Comparison of ENCODE assay signal across 12 cellular contexts in genomic region chr3:117995795-117996194, GRCh38.
A peak's percentile ranks its signal among the peaks of the same experiment; 100 is the strongest.
DNase-seq lines count a peak whose midpoint lies in the region; ATAC-seq and TF ChIP-seq lines count a peak whose summit lies in the region.
"Had no signal": no experiment of that assay in that cellular context is flagged by ENCODE, and none has a peak within 500 bp of the region (broad histone marks: within the 10 kb centered on the region; RNA-seq: fewer than 3 reads in every experiment).

No MANE protein-coding gene starts in this region.

- CTCF ChIA-PET in Caco-2 (lab: Charles Lee), result no interaction called here

- H3K9me3 Mint-ChIP-seq in Caco-2 (ENCODE audit: unreplicated experiment), result no peaks in the 10 kb centered on the region
- H3K9me3 Mint-ChIP-seq: activated B cell treated with CpG ODN at 0.5 μM for 24 hours; stimulated activated memory B cell treated with anti-CD40 and anti-IgM and Interleukin-4, amounts not matched to agents 10 μg/mL and 1 μg/mL and 100 μg/mL, for 72 hours had no signal

- intact Hi-C loops in dorsolateral prefrontal cortex (cut with DNase I), result loop anchor here (5.0 to 10.0 kb wide), 2 partner anchors 978 to 981 kb away; no protein-coding TSS in a partner anchor
- intact Hi-C loops in Caco-2 (cut with micrococcal nuclease; ENCODE audit: unreplicated experiment), result no loop called here

- no TSS peak for BruUV-seq in Caco-2 (replicated peaks; lab: Mats Ljungman, UMichigan)

- H3K27me3 ChIP-seq in HUES64 (ENCODE audit: insufficient read depth, low read length) (peaks cover 43% of the 10 kb centered on the region), dorsolateral prefrontal cortex (no peaks in the 10 kb centered on the region), Caco-2 (replicated peaks; ENCODE audit: control insufficient read depth, insufficient read depth, low read length) (no peaks in the 10 kb centered on the region)

- 79% methylated on average over 4 of the region's 4 CpGs for WGBS in HUES64

- peak; percentile 18 for DNase-seq in Ammon's horn (ENCODE audit: low spot score)
- DNase-seq in dorsolateral prefrontal cortex, result no peak
- DNase-seq in medulla oblongata (ENCODE audit: extremely low spot score), result peak; percentile 14
- no peak for DNase-seq in T-helper 2 cell
- DNase-seq in Caco-2, result no peak
- no peak for DNase-seq in cortex of kidney (lab: John Stamatoyannopoulos, UW)
- DNase-seq: activated B cell treated with CpG ODN at 0.5 μM for 24 hours, mesenchymal stem cell had no signal

- ATAC-seq in HG03039 (IDR thresholded peaks at IDR 0.05; ENCODE audit: unreplicated experiment), result no peak
- ATAC-seq: Panc1; stimulated activated memory B cell treated with anti-CD40 and anti-IgM and Interleukin-4, amounts not matched to agents 10 μg/mL and 1 μg/mL and 100 μg/mL, for 72 hours had no signal

- H3K27ac Mint-ChIP-seq in Caco-2 (ENCODE audit: unreplicated experiment), result no peak overlapping the region
- H3K27ac Mint-ChIP-seq: activated B cell treated with CpG ODN at 0.5 μM for 24 hours; stimulated activated memory B cell treated with anti-CD40 and anti-IgM and Interleukin-4, amounts not matched to agents 10 μg/mL and 1 μg/mL and 100 μg/mL, for 72 hours had no signal

- H3K4me1 ChIP-seq in HUES64 (ENCODE audit: insufficient read depth, low read length) (peaks cover 4% of the 10 kb centered on the region; the same call in 1 of the 2 replicates), Caco-2 (no peaks in the 10 kb centered on the region)

- no peak overlapping the region for H3K9ac ChIP-seq in HUES64 (ENCODE audit: low read depth, low read length)

- H3K9me3 ChIP-seq in HUES64 (ENCODE audit: insufficient read depth, low read depth, low read length), result no peaks in the 10 kb centered on the region
- H3K9me3 ChIP-seq in Caco-2, result no peaks in the 10 kb centered on the region

- POLR2A ChIA-PET in Caco-2 (lab: Charles Lee), result no interaction called here

- no peaks in the 10 kb centered on the region for H3K4me1 Mint-ChIP-seq in Caco-2 (ENCODE audit: low read depth, unreplicated experiment)
- H3K4me1 Mint-ChIP-seq: activated B cell treated with CpG ODN at 0.5 μM for 24 hours; stimulated activated memory B cell treated with anti-CD40 and anti-IgM and Interleukin-4, amounts not matched to agents 10 μg/mL and 1 μg/mL and 100 μg/mL, for 72 hours had no signal

- peaks cover 4% of the 10 kb centered on the region for H3K27me3 Mint-ChIP-seq in Caco-2 (ENCODE audit: insufficient read depth, unreplicated experiment)
- H3K27me3 Mint-ChIP-seq: stimulated activated memory B cell treated with anti-CD40 and anti-IgM and Interleukin-4, amounts not matched to agents 10 μg/mL and 1 μg/mL and 100 μg/mL, for 72 hours had no signal

- TF ChIP-seq CTCF in dorsolateral prefrontal cortex (IDR thresholded peaks at IDR 0.05 in 54 of 56, conservative IDR thresholded peaks at IDR 0.05 in 2 of 56; ENCODE audit: low read depth in 1 of 56, partially characterized antibody in 56 of 56) (no peak), Caco-2 (IDR thresholded peaks at IDR 0.05; ENCODE audit: insufficient read depth in 1 of 2, low read depth in 1 of 2, low read length in 1 of 2, severe bottlenecking in 1 of 2, unreplicated experiment in 1 of 2) (no peak)

- H3K4me3 ChIP-seq in HUES64 (ENCODE audit: low read length) (peak overlapping the region; percentile 67), dorsolateral prefrontal cortex (peak overlapping the region; percentile 33 to 93 (median 77)), Caco-2 (ENCODE audit: low read depth, low read length) (no peak overlapping the region)

- H3K27ac ChIP-seq in HUES64 (ENCODE audit: low read depth, low read length) (no peak overlapping the region), dorsolateral prefrontal cortex (peak overlapping the region in 25 of 59 donors; percentile 3 to 92 (median 47))

- no peaks in the 10 kb centered on the region for H3K36me3 Mint-ChIP-seq in Caco-2 (ENCODE audit: insufficient read depth, unreplicated experiment)
- H3K36me3 Mint-ChIP-seq: stimulated activated memory B cell treated with anti-CD40 and anti-IgM and Interleukin-4, amounts not matched to agents 10 μg/mL and 1 μg/mL and 100 μg/mL, for 72 hours had no signal

- H3K4me3 Mint-ChIP-seq in Caco-2 (ENCODE audit: unreplicated experiment), result no peak overlapping the region
- H3K4me3 Mint-ChIP-seq: activated B cell treated with CpG ODN at 0.5 μM for 24 hours; stimulated activated memory B cell treated with anti-CD40 and anti-IgM and Interleukin-4, amounts not matched to agents 10 μg/mL and 1 μg/mL and 100 μg/mL, for 72 hours had no signal

- H3K36me3 ChIP-seq in HUES64 (ENCODE audit: insufficient read depth, low read length) (no peaks in the 10 kb centered on the region), Caco-2 (ENCODE audit: control insufficient read depth, insufficient read depth, low read length) (no peaks in the 10 kb centered on the region)

Comparison
In these comparisons a context has a peak if more than half of its experiments do, and no peak if none do; other contexts are left out.
1. DNase-seq: peak in Ammon's horn (single experiment) and medulla oblongata (single experiment); none in dorsolateral prefrontal cortex (0 of 10), T-helper 2 cell (0 of 5), Caco-2 (0 of 2) and cortex of kidney (single experiment).